ENCODE assay signal across 8 cellular contexts in genomic region chr17:5078106-5079028, GRCh38.
DNase-seq lines count a peak whose midpoint lies in the region; ATAC-seq, FAIRE-seq and TF ChIP-seq lines count a peak whose summit lies in the region.

Gene ZFP3, plus strand, starts transcription at chr17:5078467. Its CDS starts 13,038 bp downstream, at chr17:5091505.

- ATAC-seq in HG03025 (IDR thresholded peaks at IDR 0.05; ENCODE audit: low FRiP score, unreplicated experiment): no peak

- FAIRE-seq in H54 (lab: Jason Lieb, UNC): no peak

- peak; percentile 59 for TF ChIP-seq POLR2A in H54 (IDR thresholded peaks at IDR 0.05; ENCODE audit: low read depth, low read length)

- DNase-seq in GM03348 (ENCODE audit: low spot score) (peak; percentile 89), H54 (ENCODE audit: insufficient read length, low spot score) (no peak), NCI-H146 treated with DMSO at 0.1 percent for 48 hours (lab: John Stamatoyannopoulos, UW; ENCODE audit: unreplicated experiment) (peak; percentile 89)
- DNase-seq in activated CD4-positive, CD25-positive, alpha-beta regulatory T cell (lab: John Stamatoyannopoulos, UW): peak; percentile 46 to 59 (median 56)
- peak; percentile 61 for DNase-seq in central memory CD4-positive, alpha-beta T cell
- peak; percentile 62 to 66 for DNase-seq in stimulated activated CD4-positive, alpha-beta T cell treated with anti-CD3 and anti-CD28 coated beads, Interleukin-1b, Interleukin-23, amount 100 ng/mL, for 4 hours (ENCODE audit: low read depth in 2 of 2)

- no peaks in the 10 kb centered on the region for H3K27me3 ChIP-seq in layer of hippocampus (ENCODE audit: control insufficient read depth, insufficient read depth, low read length)

- H3K27ac ChIP-seq in layer of hippocampus (ENCODE audit: low read depth, low read length): peak within 1 kb of the TSS; percentile 85
